ENCODE assay signal across 21 cellular contexts in genomic region chr12:67525500-67525884, GRCh38.
A peak's percentile ranks its signal among the peaks of the same experiment; 100 is the strongest.
DNase-seq lines count a peak whose midpoint lies in the region; TF ChIP-seq lines count a peak whose summit lies in the region.
"Had no signal": no experiment of that assay in that cellular context is flagged by ENCODE, and none has a peak within 500 bp of the region (broad histone marks: within the 10 kb centered on the region; RNA-seq: fewer than 3 reads in every experiment).

No MANE protein-coding gene starts in this region.

- no peaks in the 10 kb centered on the region for H3K36me3 ChIP-seq in trophoblast cell (ENCODE audit: control insufficient read depth in 1 of 2, insufficient read depth in 2 of 2, low read length in 2 of 2)
- H3K36me3 ChIP-seq: BLaER1, HAP-1, SJSA1 had no signal

- peaks cover 4 to 6% of the 10 kb centered on the region in 2 experiments for H3K4me1 ChIP-seq in trophoblast cell (ENCODE audit: control insufficient read depth in 1 of 2, insufficient read depth in 2 of 2, low read length in 2 of 2)
- H3K4me1 ChIP-seq: BLaER1, HAP-1 had no signal

- H3K79me2 ChIP-seq in trophoblast cell (ENCODE audit: control insufficient read depth, insufficient read depth, low read length, poor library complexity), result no peaks in the 10 kb centered on the region

- no peak for TF ChIP-seq CTCF in brain (conservative IDR thresholded peaks at IDR 0.05)
- no peak for TF ChIP-seq CTCF in GM10266 (IDR thresholded peaks at IDR 0.05; ENCODE audit: control insufficient read depth, insufficient read depth, low read depth, missing control alignments)

- no peak overlapping the region for H4K91ac ChIP-seq in trophoblast cell (ENCODE audit: low read depth, low read length)

- H3K9me3 Mint-ChIP-seq in brain, result no peaks in the 10 kb centered on the region

- H4K8ac ChIP-seq in trophoblast cell (ENCODE audit: low read depth, low read length), result no peak overlapping the region

- no peak overlapping the region for H3K27ac ChIP-seq in trophoblast cell (ENCODE audit: low read depth, low read length)
- H3K27ac ChIP-seq: BLaER1, HL-60, PC-9, SJSA1 had no signal

- H3K4me3 Mint-ChIP-seq in brain, result peak overlapping the region in 1 of 5 experiments; percentile 30

- no peak overlapping the region for H4K12ac ChIP-seq in trophoblast cell (ENCODE audit: low read depth, low read length)

- H2BK5ac ChIP-seq in trophoblast cell (ENCODE audit: low read depth, low read length, poor library complexity), result no peak overlapping the region

- H3K27ac Mint-ChIP-seq in brain, result peak overlapping the region in 3 of 5 experiments; percentile 68 to 90 (median 82)

- no CpG with 5 or more reads among the region's 4 CpGs for WGBS in trophoblast cell (ENCODE audit: extremely low coverage, insufficient coverage, insufficient read length)

- no peak overlapping the region for H3K4me2 ChIP-seq in trophoblast cell (ENCODE audit: low read length)
- H3K4me2 ChIP-seq: BLaER1, PC-9 had no signal

- no peak overlapping the region for H2BK12ac ChIP-seq in trophoblast cell (ENCODE audit: low read length)

- no peak overlapping the region for H3K14ac ChIP-seq in trophoblast cell (ENCODE audit: low read length)

- no peak overlapping the region for H2BK120ac ChIP-seq in trophoblast cell (ENCODE audit: insufficient read depth, low read length, poor library complexity)

- peaks cover 6% of the 10 kb centered on the region for H3K27me3 Mint-ChIP-seq in brain

- DNase-seq in NCI-H2029 (lab: John Stamatoyannopoulos, UW) (peak; percentile 4), NCI-H2029 treated with DMSO at 0.1 percent for 48 hours (lab: John Stamatoyannopoulos, UW) (no peak), NOMO-1 (lab: John Stamatoyannopoulos, UW; ENCODE audit: unreplicated experiment in 2 of 2) (peak; percentile 48 to 57), SW480 (ENCODE audit: low spot score) (no peak), GM10266 (ENCODE audit: extremely low spot score) (no peak), ecto neural progenitor cell (ENCODE audit: low spot score) (no peak), trophoblast cell (no peak)
- DNase-seq: 8988T; DND-41; GDM1; NCI-H1092; NCI-H2107; NK-92 treated with Interleukin-12 subunit alpha and Interleukin-12 subunit beta, amount 100 ng/mL, for 24 hours; PC-9; SW 1271 had no signal

- H3K79me1 ChIP-seq in trophoblast cell (ENCODE audit: low read length), result no peaks in the 10 kb centered on the region

- H3K36me3 Mint-ChIP-seq in brain, result no peaks in the 10 kb centered on the region

- no peak overlapping the region for H3K18ac ChIP-seq in trophoblast cell (ENCODE audit: low read length)

- no peak overlapping the region for H3K23ac ChIP-seq in trophoblast cell (ENCODE audit: low read length)

- H2AFZ ChIP-seq in trophoblast cell (ENCODE audit: insufficient read depth, low read length, poor library complexity), result no peak overlapping the region
- H2AFZ ChIP-seq: PC-9 had no signal

- H3K9ac ChIP-seq in trophoblast cell (ENCODE audit: low read length), result no peak overlapping the region
- H3K9ac ChIP-seq: BLaER1 had no signal

- H3K4me1 Mint-ChIP-seq in brain, result peaks cover 49% of the 10 kb centered on the region

- no peak overlapping the region for H3K4ac ChIP-seq in trophoblast cell (ENCODE audit: low read depth, low read length)

- H3K9me3 ChIP-seq in trophoblast cell (ENCODE audit: insufficient read depth, low read depth, low read length), result no peaks in the 10 kb centered on the region
- H3K9me3 ChIP-seq: BLaER1, HAP-1, SJSA1 had no signal

- no peak overlapping the region for H3K4me3 ChIP-seq in trophoblast cell (ENCODE audit: low read depth, low read length)
- H3K4me3 ChIP-seq: BLaER1, HAP-1, K562, PC-9, SJSA1 had no signal

- no peak overlapping the region for H2AK5ac ChIP-seq in trophoblast cell (ENCODE audit: low read length)

- H3K27me3 ChIP-seq in trophoblast cell (ENCODE audit: insufficient read depth, low read length), result no peaks in the 10 kb centered on the region
- H3K27me3 ChIP-seq: BLaER1, SJSA1 had no signal

Comparison
In these comparisons a context has a peak if more than half of its experiments do, and no peak if none do; other contexts are left out.
1. DNase-seq: peak in NCI-H2029 (single experiment) and NOMO-1 (2 of 2); none in NCI-H2029 treated with DMSO at 0.1 percent for 48 hours (single experiment), SW480 (single experiment), GM10266 (single experiment), ecto neural progenitor cell (single experiment) and trophoblast cell (0 of 2).